In genomic region chr1:153404768-153405167, GRCh38 we compare ENCODE assay signal across 8 cellular contexts. TPM values are rescaled to one million over a fixed set of nuclear protein-coding genes. Genes with fewer than 3 reads are reported as not detected.
DNase-seq lines count a peak whose midpoint lies in the region; ATAC-seq, FAIRE-seq and TF ChIP-seq lines count a peak whose summit lies in the region.

No MANE protein-coding gene starts in this region.

- H3K9ac ChIP-seq in endothelial cell of umbilical vein (replicated peaks; ENCODE audit: extremely low read depth, insufficient read depth, low read length): no peak overlapping the region
- H3K9ac ChIP-seq in trophoblast cell (ENCODE audit: low read length): no peak overlapping the region

- H2BK120ac ChIP-seq in trophoblast cell (ENCODE audit: insufficient read depth, low read length, poor library complexity): no peak overlapping the region

- FAIRE-seq in endothelial cell of umbilical vein (lab: Jason Lieb, UNC): peak; percentile 76

- H3K4me1 ChIP-seq in endothelial cell of umbilical vein (ENCODE audit: control insufficient read depth, extremely low read depth, insufficient read depth, low read length): no peaks in the 10 kb centered on the region
- no peaks in the 10 kb centered on the region for H3K4me1 ChIP-seq in trophoblast cell (ENCODE audit: control insufficient read depth in 1 of 2, insufficient read depth in 2 of 2, low read length in 2 of 2)

- CTCF ChIA-PET in Calu3 (lab: Charles Lee) (no interaction called here), endothelial cell of umbilical vein (lab: Charles Lee) (interaction anchor here (1.0 to 2.5 kb wide), 2 partner anchors 10 to 51 kb away, joined by 3 to 5 read pairs; no protein-coding TSS in a partner anchor)

- BruUV-seq in Calu3 (replicated peaks; lab: Mats Ljungman, UMichigan): no TSS peak
- BruUV-seq in endothelial cell of umbilical vein (replicated peaks; lab: Mats Ljungman, UMichigan): no TSS peak

- no peak overlapping the region for H2AK5ac ChIP-seq in trophoblast cell (ENCODE audit: low read length)

- no peaks in the 10 kb centered on the region for H3K36me3 Mint-ChIP-seq in Calu3 (ENCODE audit: insufficient read depth, unreplicated experiment)

- POLR2A ChIA-PET in endothelial cell of umbilical vein (lab: Charles Lee): no interaction called here

- no peak overlapping the region for H3K27ac Mint-ChIP-seq in Calu3 (ENCODE audit: unreplicated experiment)

- H3K18ac ChIP-seq in trophoblast cell (ENCODE audit: low read length): no peak overlapping the region

- WGBS in trophoblast cell (ENCODE audit: extremely low coverage, insufficient coverage, insufficient read length): no CpG with 5 or more reads among the region's 15 CpGs

- no peaks in the 10 kb centered on the region for H3K9me1 ChIP-seq in endothelial cell of umbilical vein (replicated peaks; ENCODE audit: control insufficient read depth, extremely low read depth, insufficient read depth, low read length)

- H3K14ac ChIP-seq in trophoblast cell (ENCODE audit: low read length): no peak overlapping the region

- no peaks in the 10 kb centered on the region for H3K9me3 Mint-ChIP-seq in Calu3 (ENCODE audit: low read depth, unreplicated experiment)

- no peak overlapping the region for H4K91ac ChIP-seq in trophoblast cell (ENCODE audit: low read depth, low read length)

- H3K27ac ChIP-seq in endothelial cell of umbilical vein (ENCODE audit: insufficient read depth, low read depth, low read length) (no peak overlapping the region), trophoblast cell (ENCODE audit: low read depth, low read length) (no peak overlapping the region)

- peak; percentile 68 for TF ChIP-seq CTCF in Calu3 (IDR thresholded peaks at IDR 0.05; ENCODE audit: unreplicated experiment)
- TF ChIP-seq CTCF in endothelial cell of umbilical vein (IDR thresholded peaks at IDR 0.05; ENCODE audit: extremely low read depth in 1 of 2, insufficient read depth in 1 of 2, low read depth in 1 of 2, low read length in 2 of 2): peak; percentile 43 to 50

- H3K27me3 Mint-ChIP-seq in Calu3 (ENCODE audit: unreplicated experiment): peaks cover 99% of the 10 kb centered on the region

- no peak overlapping the region for H3K4ac ChIP-seq in trophoblast cell (ENCODE audit: low read depth, low read length)

- no peaks in the 10 kb centered on the region for H3K9me3 ChIP-seq in endothelial cell of umbilical vein (replicated peaks; ENCODE audit: control insufficient read depth, insufficient read depth, low read length)
- no peaks in the 10 kb centered on the region for H3K9me3 ChIP-seq in trophoblast cell (ENCODE audit: insufficient read depth, low read depth, low read length)

- no peaks in the 10 kb centered on the region for H3K79me1 ChIP-seq in trophoblast cell (ENCODE audit: low read length)

- dilution Hi-C loops in endothelial cell of umbilical vein (cut with MboI; ENCODE audit: extremely low pct_ligation_motif_present, low sequenced_read_pairs): no loop called here

- no peak overlapping the region for H2BK5ac ChIP-seq in trophoblast cell (ENCODE audit: low read depth, low read length, poor library complexity)

- TF ChIP-seq POLR2A in endothelial cell of umbilical vein (IDR thresholded peaks at IDR 0.05; ENCODE audit: low read depth, low read length): no peak

- H3K23ac ChIP-seq in trophoblast cell (ENCODE audit: low read length): no peak overlapping the region

- no peak overlapping the region for H3K4me3 Mint-ChIP-seq in Calu3 (ENCODE audit: low read depth, unreplicated experiment)

- intact Hi-C loops in Calu3 (cut with micrococcal nuclease; ENCODE audit: unreplicated experiment) (loop anchor here (1.0 kb wide), 1 partner anchor 51 kb away; no protein-coding TSS in a partner anchor), endothelial cell of umbilical vein (cut with micrococcal nuclease) (loop anchor here (2.0 kb wide), 1 partner anchor 52 kb away; no protein-coding TSS in a partner anchor)

- H4K12ac ChIP-seq in trophoblast cell (ENCODE audit: low read depth, low read length): no peak overlapping the region

- H2BK12ac ChIP-seq in trophoblast cell (ENCODE audit: low read length): no peak overlapping the region

- DNase-seq in Calu3: peak; percentile 58
- peak; percentile 18 for DNase-seq in M059J (ENCODE audit: low read depth)
- DNase-seq in activated CD4-positive, alpha-beta T cell treated with anti-CD3 and anti-CD28 coated beads, Interleukin-2, amount 50 U/mL, for 4 hours: peak; percentile 39 to 43
- no peak for DNase-seq in endothelial cell of umbilical vein (ENCODE audit: low read depth, low spot score)
- DNase-seq in trophoblast cell: peak; percentile 55 to 78

- H4K20me1 ChIP-seq in endothelial cell of umbilical vein (replicated peaks; ENCODE audit: control insufficient read depth, extremely low read depth, insufficient read depth, low read length): no peaks in the 10 kb centered on the region

- H3K79me2 ChIP-seq in endothelial cell of umbilical vein (ENCODE audit: control insufficient read depth, insufficient read depth, low read length) (no peaks in the 10 kb centered on the region), trophoblast cell (ENCODE audit: control insufficient read depth, insufficient read depth, low read length, poor library complexity) (no peaks in the 10 kb centered on the region)

- H2AFZ ChIP-seq in endothelial cell of umbilical vein (ENCODE audit: low read depth, low read length) (no peak overlapping the region), trophoblast cell (ENCODE audit: insufficient read depth, low read length, poor library complexity) (no peak overlapping the region)

- no peak overlapping the region for H4K8ac ChIP-seq in trophoblast cell (ENCODE audit: low read depth, low read length)

- H3K27me3 ChIP-seq in endothelial cell of umbilical vein (ENCODE audit: control insufficient read depth in 2 of 2, insufficient read depth in 2 of 2, low read length in 2 of 2) (peaks cover 0 to 2% of the 10 kb centered on the region in 2 experiments), trophoblast cell (ENCODE audit: insufficient read depth, low read length) (no peaks in the 10 kb centered on the region)

- H3K36me3 ChIP-seq in endothelial cell of umbilical vein (ENCODE audit: control insufficient read depth in 2 of 2, extremely low read depth in 1 of 2, insufficient read depth in 2 of 2, low read length in 2 of 2) (no peaks in the 10 kb centered on the region), trophoblast cell (ENCODE audit: control insufficient read depth in 1 of 2, insufficient read depth in 2 of 2, low read length in 2 of 2) (no peaks in the 10 kb centered on the region)

- H3K4me2 ChIP-seq in endothelial cell of umbilical vein (ENCODE audit: insufficient read depth, low read length) (no peak overlapping the region), trophoblast cell (ENCODE audit: low read length) (no peak overlapping the region)

- ATAC-seq in HG02840 (IDR thresholded peaks at IDR 0.05; ENCODE audit: low FRiP score, unreplicated experiment) (no peak), HG02623 (IDR thresholded peaks at IDR 0.05; ENCODE audit: unreplicated experiment) (no peak), GM18867 (IDR thresholded peaks at IDR 0.05; ENCODE audit: unreplicated experiment) (no peak)

- H3K4me1 Mint-ChIP-seq in Calu3 (ENCODE audit: low read depth, unreplicated experiment): no peaks in the 10 kb centered on the region

- no peak overlapping the region for H3K4me3 ChIP-seq in endothelial cell of umbilical vein (replicated peaks in 1 of 3; ENCODE audit: insufficient read depth in 1 of 3, low read depth in 1 of 3, low read length in 3 of 3)
- H3K4me3 ChIP-seq in trophoblast cell (ENCODE audit: low read depth, low read length): no peak overlapping the region

RNA-seq across cellular contexts. Expression of gene S100A7A, which starts 11.6 kb away (rescaled TPM):
- total RNA-seq in Calu3 (2022): not detected in 2 replicates
- total RNA-seq in M059J (2014; rRNA removed; shearing (Covaris generic)): not detected in 2 replicates
- not detected in 2 replicates for total RNA-seq in endothelial cell of umbilical vein
- not detected in 2 replicates for polyA plus RNA-seq in endothelial cell of umbilical vein
- not detected in 2 replicates for polyA plus RNA-seq in endothelial cell of umbilical vein (2011; cell fraction: cytosol; rRNA removed)
- polyA plus RNA-seq in endothelial cell of umbilical vein (2011; cell fraction: nucleus; rRNA removed): not detected in 2 replicates
- not detected in 2 replicates for polyA plus RNA-seq in endothelial cell of umbilical vein (2012)
- not detected in 2 replicates for polyA minus RNA-seq in endothelial cell of umbilical vein
- not detected for polyA minus RNA-seq in endothelial cell of umbilical vein (2011; cell fraction: cytosol; rRNA and poly(A)+ RNA removed)
- not detected in 2 replicates for polyA minus RNA-seq in endothelial cell of umbilical vein (2011; cell fraction: nucleus; rRNA and poly(A)+ RNA removed)
- not detected in 2 replicates for polyA plus RNA-seq in trophoblast cell (2013)

RNA-seq across cellular contexts. Expression of gene S100A8, which starts 13.9 kb away (rescaled TPM):
- not detected in 2 replicates for total RNA-seq in Calu3 (2022)
- 0.15 TPM in 1 of 2 replicates, not detected in the other for total RNA-seq in M059J (2014; rRNA removed; shearing (Covaris generic))
- total RNA-seq in endothelial cell of umbilical vein: not detected in 2 replicates
- polyA plus RNA-seq in endothelial cell of umbilical vein: not detected in 2 replicates
- polyA plus RNA-seq in endothelial cell of umbilical vein (2011; cell fraction: cytosol; rRNA removed): not detected in 2 replicates
- polyA plus RNA-seq in endothelial cell of umbilical vein (2011; cell fraction: nucleus; rRNA removed): not detected in 2 replicates
- not detected in 2 replicates for polyA plus RNA-seq in endothelial cell of umbilical vein (2012)
- polyA minus RNA-seq in endothelial cell of umbilical vein: not detected in 2 replicates
- polyA minus RNA-seq in endothelial cell of umbilical vein (2011; cell fraction: cytosol; rRNA and poly(A)+ RNA removed): not detected
- polyA minus RNA-seq in endothelial cell of umbilical vein (2011; cell fraction: nucleus; rRNA and poly(A)+ RNA removed): not detected in 2 replicates
- not detected in 2 replicates for polyA plus RNA-seq in trophoblast cell (2013)

RNA-seq across cellular contexts. Expression of gene S100A12, which starts 29.3 kb away (rescaled TPM):
- total RNA-seq in Calu3 (2022): not detected in 2 replicates
- not detected in 2 replicates for total RNA-seq in M059J (2014; rRNA removed; shearing (Covaris generic))
- not detected in 2 replicates for total RNA-seq in endothelial cell of umbilical vein
- not detected in 2 replicates for polyA plus RNA-seq in endothelial cell of umbilical vein
- polyA plus RNA-seq in endothelial cell of umbilical vein (2011; cell fraction: cytosol; rRNA removed): not detected in 2 replicates
- not detected in 2 replicates for polyA plus RNA-seq in endothelial cell of umbilical vein (2011; cell fraction: nucleus; rRNA removed)
- not detected in 2 replicates for polyA plus RNA-seq in endothelial cell of umbilical vein (2012)
- not detected in 2 replicates for polyA minus RNA-seq in endothelial cell of umbilical vein
- polyA minus RNA-seq in endothelial cell of umbilical vein (2011; cell fraction: cytosol; rRNA and poly(A)+ RNA removed): not detected
- not detected in 2 replicates for polyA minus RNA-seq in endothelial cell of umbilical vein (2011; cell fraction: nucleus; rRNA and poly(A)+ RNA removed)
- polyA plus RNA-seq in trophoblast cell (2013): not detected in 2 replicates

RNA-seq across cellular contexts. Expression of gene S100A9, which starts 47.1 kb away (rescaled TPM):
- total RNA-seq in Calu3 (2022): 5.0 and 10.6 TPM in 2 replicates
- 0.22 TPM in 1 of 2 replicates, not detected in the other for total RNA-seq in M059J (2014; rRNA removed; shearing (Covaris generic))
- not detected in 2 replicates for total RNA-seq in endothelial cell of umbilical vein
- not detected in 2 replicates for polyA plus RNA-seq in endothelial cell of umbilical vein
- not detected in 2 replicates for polyA plus RNA-seq in endothelial cell of umbilical vein (2011; cell fraction: cytosol; rRNA removed)
- polyA plus RNA-seq in endothelial cell of umbilical vein (2011; cell fraction: nucleus; rRNA removed): not detected in 2 replicates
- polyA plus RNA-seq in endothelial cell of umbilical vein (2012): not detected in 2 replicates
- polyA minus RNA-seq in endothelial cell of umbilical vein: not detected in 2 replicates
- not detected for polyA minus RNA-seq in endothelial cell of umbilical vein (2011; cell fraction: cytosol; rRNA and poly(A)+ RNA removed)
- polyA minus RNA-seq in endothelial cell of umbilical vein (2011; cell fraction: nucleus; rRNA and poly(A)+ RNA removed): not detected in 2 replicates
- polyA plus RNA-seq in trophoblast cell (2013): 1.0 and 1.1 TPM in 2 replicates

RNA-seq across cellular contexts. Expression of gene S100A7, which starts 55.7 kb away (rescaled TPM):
- not detected in 2 replicates for total RNA-seq in Calu3 (2022)
- total RNA-seq in M059J (2014; rRNA removed; shearing (Covaris generic)): not detected in 2 replicates
- total RNA-seq in endothelial cell of umbilical vein: not detected in 2 replicates
- not detected in 2 replicates for polyA plus RNA-seq in endothelial cell of umbilical vein
- not detected in 2 replicates for polyA plus RNA-seq in endothelial cell of umbilical vein (2011; cell fraction: cytosol; rRNA removed)
- polyA plus RNA-seq in endothelial cell of umbilical vein (2011; cell fraction: nucleus; rRNA removed): not detected in 2 replicates
- not detected in 2 replicates for polyA plus RNA-seq in endothelial cell of umbilical vein (2012)
- not detected in 2 replicates for polyA minus RNA-seq in endothelial cell of umbilical vein
- polyA minus RNA-seq in endothelial cell of umbilical vein (2011; cell fraction: cytosol; rRNA and poly(A)+ RNA removed): not detected
- not detected in 2 replicates for polyA minus RNA-seq in endothelial cell of umbilical vein (2011; cell fraction: nucleus; rRNA and poly(A)+ RNA removed)
- 9.1 and 9.5 TPM in 2 replicates for polyA plus RNA-seq in trophoblast cell (2013)
